ENCODE assay signal across 8 cellular contexts in genomic region chr12:26473291-26473690, GRCh38.
A peak's percentile ranks its signal among the peaks of the same experiment; 100 is the strongest.
DNase-seq lines count a peak whose midpoint lies in the region; ATAC-seq and TF ChIP-seq lines count a peak whose summit lies in the region.

No MANE protein-coding gene starts in this region.

- H3K9me3 Mint-ChIP-seq in T-cell, result no peaks in the 10 kb centered on the region
- no peaks in the 10 kb centered on the region for H3K9me3 Mint-ChIP-seq in CD8-positive, alpha-beta T cell

- peaks cover 0 to 3% (median 0%) of the 10 kb centered on the region in 3 donors for H3K4me1 Mint-ChIP-seq in T-cell
- no peaks in the 10 kb centered on the region for H3K4me1 Mint-ChIP-seq in CD8-positive, alpha-beta T cell (ENCODE audit: low read depth)

- CTCF ChIA-PET in T-cell (lab: Charles Lee), result no interaction called here
- CTCF ChIA-PET in CD8-positive, alpha-beta T cell (lab: Charles Lee), result interaction anchor here (1.2 kb wide), 1 partner anchor 1260 kb away, joined by 3 read pairs; no protein-coding TSS in a partner anchor

- peaks cover 77% of the 10 kb centered on the region for H3K36me3 Mint-ChIP-seq in T-cell
- H3K36me3 Mint-ChIP-seq in CD8-positive, alpha-beta T cell, result peaks cover 67% of the 10 kb centered on the region

- in situ Hi-C loops in transverse colon (cut with MboI; ENCODE audit: low pct_ligation_motif_present in 1 of 4, low pct_unique_long_range_greater_than_20kb in 1 of 4, low sequenced_read_pairs in 3 of 4), result no loop called here

- TF ChIP-seq POLR2A in NB4 (IDR thresholded peaks at IDR 0.05; ENCODE audit: extremely low read depth, insufficient read length), result no peak
- no peak for TF ChIP-seq POLR2A in transverse colon (IDR thresholded peaks at IDR 0.05)

- H3K27me3 Mint-ChIP-seq in T-cell, result no peaks in the 10 kb centered on the region
- H3K27me3 Mint-ChIP-seq in CD8-positive, alpha-beta T cell (ENCODE audit: low read depth), result no peaks in the 10 kb centered on the region

- H3K27ac ChIP-seq in transverse colon, result no peak overlapping the region
- no peak overlapping the region for H3K27ac ChIP-seq in CD8-positive, alpha-beta T cell (ENCODE audit: low read depth, low read length)

- no peak overlapping the region for H3K27ac Mint-ChIP-seq in T-cell
- no peak overlapping the region for H3K27ac Mint-ChIP-seq in CD8-positive, alpha-beta T cell

- H3K4me3 ChIP-seq in NB4 (ENCODE audit: low read depth, low read length), result no peak overlapping the region
- no peak overlapping the region for H3K4me3 ChIP-seq in transverse colon
- no peak overlapping the region for H3K4me3 ChIP-seq in CD8-positive, alpha-beta T cell (ENCODE audit: low read depth, low read length)

- TF ChIP-seq CTCF in NB4 (IDR thresholded peaks at IDR 0.05; ENCODE audit: low read depth, low read length) (no peak), transverse colon (IDR thresholded peaks at IDR 0.05) (no peak)
- TF ChIP-seq CTCF in CD8-positive, alpha-beta T cell (IDR thresholded peaks at IDR 0.05), result no peak

- ATAC-seq in GM18508 (IDR thresholded peaks at IDR 0.05; ENCODE audit: insufficient read depth, unreplicated experiment) (peak; percentile 88), HG02623 (IDR thresholded peaks at IDR 0.05; ENCODE audit: unreplicated experiment) (peak; percentile 89), T-cell (replicated peaks in 1 of 4) (no peak)
- ATAC-seq in CD8-positive, alpha-beta T cell, result no peak

- peak; percentile 99 for DNase-seq in NB4 (ENCODE audit: low read depth)
- peak; percentile 71 for DNase-seq in left kidney (ENCODE audit: low read depth, low spot score)
- DNase-seq in T-cell, result no peak
- DNase-seq in transverse colon, result no peak
- no peak for DNase-seq in mesenteric fat pad (ENCODE audit: low spot score)
- no peak for DNase-seq in CD8-positive, alpha-beta T cell

- peaks cover 0 to 4% (median 2%) of the 10 kb centered on the region in 4 donors for H3K36me3 ChIP-seq in transverse colon
- no peaks in the 10 kb centered on the region for H3K36me3 ChIP-seq in CD8-positive, alpha-beta T cell (ENCODE audit: insufficient read depth, low read length)

- no peaks in the 10 kb centered on the region for H3K27me3 ChIP-seq in transverse colon
- no peaks in the 10 kb centered on the region for H3K27me3 ChIP-seq in CD8-positive, alpha-beta T cell (ENCODE audit: insufficient read depth, low read length)

- H3K4me1 ChIP-seq in transverse colon, result peaks cover 0 to 4% (median 0%) of the 10 kb centered on the region in 4 donors
- no peaks in the 10 kb centered on the region for H3K4me1 ChIP-seq in CD8-positive, alpha-beta T cell (ENCODE audit: insufficient read depth, low read length)

- TF ChIP-seq EP300 in transverse colon (IDR thresholded peaks at IDR 0.05; ENCODE audit: low read depth), result no peak

- H3K9me3 ChIP-seq in transverse colon, result no peaks in the 10 kb centered on the region
- H3K9me3 ChIP-seq in CD8-positive, alpha-beta T cell (ENCODE audit: low read length), result no peaks in the 10 kb centered on the region

- 65% methylated on average over 1 of the region's 1 CpG; no CpG with 5 or more reads in 1 of the 2 donors for WGBS in transverse colon (ENCODE audit: low coverage in 1 of 2), 2 donors

- POLR2A ChIA-PET in T-cell (lab: Charles Lee), result no interaction called here
- POLR2A ChIA-PET in CD8-positive, alpha-beta T cell (lab: Charles Lee), result no interaction called here

- H3K4me3 Mint-ChIP-seq in T-cell, result no peak overlapping the region
- no peak overlapping the region for H3K4me3 Mint-ChIP-seq in CD8-positive, alpha-beta T cell

- intact Hi-C loops in transverse colon (cut with DNase I; ENCODE audit: low total_unique reads), result no loop called here
- intact Hi-C loops in CD8-positive, alpha-beta T cell (cut with DNase I, micrococcal nuclease), result no loop called here

Comparison
In these comparisons a context has a peak if more than half of its experiments do, and no peak if none do; other contexts are left out.
1. ATAC-seq: peak in GM18508 (single experiment) and HG02623 (single experiment); none in T-cell (0 of 4) and CD8-positive, alpha-beta T cell (single experiment).
2. DNase-seq: peak in NB4 (single experiment) and left kidney (single experiment); none in T-cell (0 of 34), transverse colon (single experiment), mesenteric fat pad (single experiment) and CD8-positive, alpha-beta T cell (0 of 7).